22 cellular contexts compared by ENCODE assay signal in the genomic region with DNA sequence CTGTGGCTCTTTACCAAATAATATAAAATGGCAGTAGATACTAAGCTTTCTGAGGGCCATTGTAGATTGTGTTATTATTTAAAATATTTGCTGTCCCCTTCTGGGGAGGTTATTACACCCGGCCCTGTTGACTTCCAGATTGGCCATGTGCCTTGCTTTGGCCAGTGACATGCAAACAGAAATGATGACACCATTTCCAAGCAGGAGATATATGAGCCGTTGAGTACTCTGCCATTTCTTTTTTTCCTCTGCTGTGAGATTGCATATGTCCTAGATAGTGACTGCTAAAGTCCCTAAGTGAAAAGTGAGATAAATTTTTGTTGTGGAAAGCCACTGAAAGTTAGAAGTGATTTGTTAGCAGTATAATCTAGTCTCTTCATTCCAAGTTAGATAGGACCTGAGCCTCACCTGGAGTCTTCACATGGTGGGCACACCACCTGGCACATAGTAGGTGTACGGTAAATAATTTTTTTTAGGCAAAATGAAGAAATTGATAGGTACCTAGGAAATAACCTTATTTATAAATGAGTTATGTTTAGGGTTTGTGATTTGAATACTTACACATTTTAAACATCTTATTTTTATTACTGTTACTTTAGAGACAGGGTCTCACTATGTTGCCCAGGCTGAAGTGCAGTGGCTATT.
DNase-seq lines count a peak whose midpoint lies in the region; ATAC-seq, FAIRE-seq and TF ChIP-seq lines count a peak whose summit lies in the region.
"Had no signal": no experiment of that assay in that cellular context is flagged by ENCODE, and none has a peak within 500 bp of the region (broad histone marks: within the 10 kb centered on the region; RNA-seq: fewer than 3 reads in every experiment).

No MANE protein-coding gene starts in this region.

- H3K9ac ChIP-seq in K562 (ENCODE audit: insufficient read depth in 1 of 2, low read depth in 2 of 2, low read length in 2 of 2), result no peak overlapping the region

- no peak for TF ChIP-seq RAD21 in K562 (CRISPR knock-in tag; conservative IDR thresholded peaks at IDR 0.05 in 1 of 2, IDR thresholded peaks at IDR 0.05 in 1 of 2)

- no peak overlapping the region for H3K4me3 Mint-ChIP-seq in activated T-cell treated with anti-CD3 and anti-CD28 coated beads, Interleukin-2, amount 50 U/mL, for 24 hours
- H3K4me3 Mint-ChIP-seq: CD4-positive, alpha-beta T cell; H9; IgD-negative memory B cell had no signal

- no peak overlapping the region for H3K4me2 ChIP-seq in K562 (ENCODE audit: insufficient read depth, low read length)
- H3K4me2 ChIP-seq: A549 had no signal

- peaks cover 66% of the 10 kb centered on the region for H3K4me1 Mint-ChIP-seq in activated T-cell treated with anti-CD3 and anti-CD28 coated beads, Interleukin-2, amount 50 U/mL, for 24 hours (ENCODE audit: low read depth)
- H3K4me1 Mint-ChIP-seq: H9, IgD-negative memory B cell had no signal

- no peaks in the 10 kb centered on the region for H3K9me3 Mint-ChIP-seq in activated T-cell treated with anti-CD3 and anti-CD28 coated beads, Interleukin-2, amount 50 U/mL, for 24 hours
- no peaks in the 10 kb centered on the region for H3K9me3 Mint-ChIP-seq in activated naive CD4-positive, alpha-beta T cell treated with anti-CD3 and anti-CD28 coated beads, Interleukin-2, amount 50 U/mL, for 72 hours
- H3K9me3 Mint-ChIP-seq: CD4-positive, alpha-beta T cell; H9; IgD-negative memory B cell had no signal

- no peak for FAIRE-seq in K562 (lab: Jason Lieb, UNC)
- FAIRE-seq: D721Med, GM12892, GM18507, HTR-8/SVneo had no signal

- in situ Hi-C loops in K562 (cut with MboI), result no loop called here

- POLR2A ChIA-PET in K562 (lab: Yijun Ruan, JAX), result interaction anchor here (0.6 kb wide), 1 partner anchor 372 kb away, joined by 3 read pairs; no protein-coding TSS in a partner anchor

- H2AFZ ChIP-seq in K562 (ENCODE audit: low read depth, low read length), result no peak overlapping the region

- DNase-seq in activated T-cell treated with anti-CD3 and anti-CD28 coated beads, Interleukin-2, amount 50 U/mL, for 24 hours, result no peak
- no peak for DNase-seq in activated T-cell treated with anti-CD3 and anti-CD28 coated beads, Interleukin-2, amount 50 U/mL, for 48 hours
- DNase-seq in K562 (ENCODE audit: extremely low read depth in 1 of 4, low spot score in 3 of 4), result no peak
- DNase-seq in right lobe of liver, result no peak
- DNase-seq in aorta, result no peak
- DNase-seq in middle frontal gyrus (ENCODE audit: extremely low spot score, low spot score), result no peak
- no peak for DNase-seq in activated naive CD4-positive, alpha-beta T cell treated with anti-CD3 and anti-CD28 coated beads, Interleukin-2, amount 50 U/mL, for 72 hours (ENCODE audit: low spot score in 2 of 2)
- DNase-seq: AML-193; Caco-2; CD4-positive, alpha-beta T cell; DMS79; GDM1; GOT3; H9 had no signal

- no peaks in the 10 kb centered on the region for H3K9me1 ChIP-seq in K562 (ENCODE audit: control insufficient read depth, insufficient read depth, low read length)

- no peaks in the 10 kb centered on the region for H3K27me3 Mint-ChIP-seq in activated T-cell treated with anti-CD3 and anti-CD28 coated beads, Interleukin-2, amount 50 U/mL, for 24 hours
- H3K27me3 Mint-ChIP-seq: CD4-positive, alpha-beta T cell had no signal

- intact Hi-C loops in K562 (cut with micrococcal nuclease) (no loop called here), right lobe of liver (cut with DNase I) (no loop called here), aorta (cut with DNase I) (no loop called here)

- no peaks in the 10 kb centered on the region; the same call in 2 of the 3 replicates for H3K79me2 ChIP-seq in K562 (ENCODE audit: control insufficient read depth, insufficient read depth, low read length)

- H3K36me3 ChIP-seq in K562 (ENCODE audit: control insufficient read depth, insufficient read depth, low read length) (no peaks in the 10 kb centered on the region), right lobe of liver (no peaks in the 10 kb centered on the region), aorta (ENCODE audit: control insufficient read depth in 1 of 2, insufficient read depth in 2 of 2, low read length in 1 of 2) (no peaks in the 10 kb centered on the region)

- CTCF ChIA-PET in K562 (lab: Yijun Ruan, JAX; ENCODE audit: low intra/inter-chr PET ratio), result interaction anchor here (0.6 kb wide), 1 partner anchor 430 kb away, joined by 3 read pairs; no protein-coding TSS in a partner anchor

- no TSS peak for BruUV-seq in K562 (replicated peaks; lab: Mats Ljungman, UMichigan)

- H3K27ac ChIP-seq in K562 (ENCODE audit: extremely low read depth, low read depth, low read length) (no peak overlapping the region), right lobe of liver (no peak overlapping the region), aorta (ENCODE audit: low read depth in 1 of 2, low read length in 2 of 2) (no peak overlapping the region)
- H3K27ac ChIP-seq: 22Rv1, A549, C4-2B had no signal

- ATAC-seq in K562 (no peak), right lobe of liver (peak in 3 of 4 donors; percentile 26 to 50 (median 48)), aorta (ENCODE audit: low FRiP score) (no peak)
- no peak for ATAC-seq in activated naive CD4-positive, alpha-beta T cell treated with anti-CD3 and anti-CD28 coated beads, Interleukin-2, amount 50 U/mL, for 72 hours
- ATAC-seq: A549 had no signal

- TF ChIP-seq POLR2A in K562 (conservative IDR thresholded peaks at IDR 0.05) (no peak), right lobe of liver (IDR thresholded peaks at IDR 0.05) (no peak)

- H3K9me3 ChIP-seq in K562 (replicated peaks; ENCODE audit: control insufficient read depth, insufficient read depth, low read depth, low read length), result no peaks in the 10 kb centered on the region
- no peaks in the 10 kb centered on the region for H3K9me3 ChIP-seq in right lobe of liver
- H3K9me3 ChIP-seq in aorta (ENCODE audit: control insufficient read depth, low read length), result no peaks in the 10 kb centered on the region
- H3K9me3 ChIP-seq: A549, Caco-2 had no signal

- 42% methylated on average over 3 of the region's 3 CpGs for WGBS in K562 (ENCODE audit: insufficient coverage, low coverage, missing lambda C conversion rate)
- 58% methylated on average over 3 of the region's 3 CpGs for WGBS in right lobe of liver (ENCODE audit: insufficient coverage, low coverage, low lambda C conversion rate, missing lambda C conversion rate)
- WGBS in aorta, 2 donors, result 91% methylated on average over 3 of the region's 3 CpGs

- no peak for TF ChIP-seq EP300 in K562 (IDR thresholded peaks at IDR 0.05; ENCODE audit: low read length)

- no peak overlapping the region for H3K4me3 ChIP-seq in K562
- no peak overlapping the region for H3K4me3 ChIP-seq in right lobe of liver
- no peak overlapping the region for H3K4me3 ChIP-seq in aorta (ENCODE audit: low read length in 2 of 2)
- H3K4me3 ChIP-seq: A549 had no signal

- H3K27me3 ChIP-seq in K562 (ENCODE audit: control insufficient read depth in 2 of 2, insufficient read depth in 2 of 2, low read length in 2 of 2), result no peaks in the 10 kb centered on the region
- H3K27me3 ChIP-seq in right lobe of liver, result no peaks in the 10 kb centered on the region
- no peaks in the 10 kb centered on the region for H3K27me3 ChIP-seq in aorta (ENCODE audit: control insufficient read depth in 1 of 2, insufficient read depth in 2 of 2, low read length in 1 of 2)

- 0 out of 2 replicates have a peak, but pooled peaks cover 6% of the 10 kb centered on the region for H4K20me1 ChIP-seq in K562 (replicated peaks; ENCODE audit: control insufficient read depth, insufficient read depth, low read length)

- H3K36me3 Mint-ChIP-seq in activated T-cell treated with anti-CD3 and anti-CD28 coated beads, Interleukin-2, amount 50 U/mL, for 24 hours (ENCODE audit: low read depth), result peaks cover 17% of the 10 kb centered on the region
- peaks cover 0 to 5% of the 10 kb centered on the region in 2 donors for H3K36me3 Mint-ChIP-seq in activated naive CD4-positive, alpha-beta T cell treated with anti-CD3 and anti-CD28 coated beads, Interleukin-2, amount 50 U/mL, for 72 hours
- H3K36me3 Mint-ChIP-seq: IgD-negative memory B cell had no signal

- peak overlapping the region; percentile 36 for H3K27ac Mint-ChIP-seq in activated T-cell treated with anti-CD3 and anti-CD28 coated beads, Interleukin-2, amount 50 U/mL, for 24 hours
- no peak overlapping the region for H3K27ac Mint-ChIP-seq in activated naive CD4-positive, alpha-beta T cell treated with anti-CD3 and anti-CD28 coated beads, Interleukin-2, amount 50 U/mL, for 72 hours
- H3K27ac Mint-ChIP-seq: CD4-positive, alpha-beta T cell; H9; IgD-negative memory B cell had no signal

- TF ChIP-seq CTCF in K562 (IDR thresholded peaks at IDR 0.05 in 2 of 3, conservative IDR thresholded peaks at IDR 0.05 in 1 of 3; ENCODE audit: insufficient read depth in 2 of 3, low read depth in 1 of 3, low read length in 3 of 3), result no peak
- no peak for TF ChIP-seq CTCF in right lobe of liver (IDR thresholded peaks at IDR 0.05)

- H3K4me1 ChIP-seq in K562 (replicated peaks in 1 of 2; ENCODE audit: control insufficient read depth in 2 of 2, insufficient read depth in 2 of 2, low read length in 2 of 2) (no peaks in the 10 kb centered on the region), right lobe of liver (no peaks in the 10 kb centered on the region), aorta (ENCODE audit: control insufficient read depth in 1 of 2, insufficient read depth in 2 of 2, low read length in 2 of 2) (peaks cover 0 to 6% of the 10 kb centered on the region in 2 donors)
- H3K4me1 ChIP-seq: A549, Caco-2 had no signal

TF ChIP-seq in K562, 482 proteins besides CTCF, POLR2A, EP300 and RAD21 (continues in another document):
- TF ChIP-seq ZKSCAN1 (IDR thresholded peaks at IDR 0.05; ENCODE audit: low read depth, low read length) (0 out of 2 replicates have a peak, but pooled peaks have one; percentile 68), MEIS2 (IDR thresholded peaks at IDR 0.05; ENCODE audit: partially characterized antibody) (peak; percentile 6)

Comparison
In these comparisons a context has a peak if more than half of its experiments do, and no peak if none do; other contexts are left out.
1. ATAC-seq: peak in right lobe of liver (3 of 4); none in K562 (single experiment), aorta (single experiment) and activated naive CD4-positive, alpha-beta T cell treated with anti-CD3 and anti-CD28 coated beads, Interleukin-2, amount 50 U/mL, for 72 hours (0 of 2).